ENCODE assay signal across 1 cellular context in genomic region chr15:37109952-37110630, GRCh38.
TF ChIP-seq lines count a peak whose summit lies in the region.

No MANE protein-coding gene starts in this region.

TF ChIP-seq in IMR-90, 13 proteins besides CTCF, POLR2A, EP300 and RAD21 (continued from another document):
- no peak for TF ChIP-seq NFE2L2 (IDR thresholded peaks at IDR 0.05; ENCODE audit: low read depth, low read length)
- TF ChIP-seq MAFK (IDR thresholded peaks at IDR 0.05; ENCODE audit: low read depth, low read length), result no peak
- no peak for TF ChIP-seq CEBPB (IDR thresholded peaks at IDR 0.05; ENCODE audit: low read depth, low read length)
